Comparison of ENCODE assay signal across 13 cellular contexts in the genomic region with DNA sequence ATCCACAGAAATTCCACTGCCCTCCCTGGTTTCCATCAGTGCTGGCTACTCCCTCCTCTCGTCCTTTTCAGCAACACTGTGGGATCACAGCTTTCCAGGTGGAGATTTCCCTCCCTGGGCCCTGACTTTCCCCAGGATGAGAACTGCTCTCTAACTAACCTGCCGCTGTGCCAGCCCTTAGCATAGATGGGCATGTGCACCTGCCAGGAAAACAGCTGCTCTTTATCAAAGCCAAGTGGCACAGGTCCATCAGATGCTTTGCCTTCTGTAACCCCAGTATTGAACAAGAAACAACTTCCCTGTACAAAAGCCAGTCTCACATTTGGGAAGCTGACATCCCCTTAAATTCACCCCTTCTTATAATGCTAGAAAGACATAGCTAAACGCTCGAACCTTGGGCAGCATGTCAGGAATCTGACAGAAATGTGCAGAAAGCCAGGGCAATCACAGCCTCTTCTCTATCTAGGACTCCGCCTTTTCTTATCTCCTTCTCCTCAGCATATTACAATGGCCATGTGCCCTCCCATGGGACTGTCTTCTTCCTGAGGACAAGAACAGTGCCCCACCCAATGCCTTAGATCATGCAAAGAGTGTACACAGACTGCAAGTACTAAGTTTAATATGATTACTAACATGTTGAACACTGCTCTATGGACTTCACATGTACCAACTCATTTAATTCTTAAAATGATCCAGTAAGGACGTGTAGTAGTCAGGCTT.
DNase-seq lines count a peak whose midpoint lies in the region; TF ChIP-seq lines count a peak whose summit lies in the region.
"Had no signal": no experiment of that assay in that cellular context is flagged by ENCODE, and none has a peak within 500 bp of the region (broad histone marks: within the 10 kb centered on the region; RNA-seq: fewer than 3 reads in every experiment).

No MANE protein-coding gene starts in this region.

- DNase-seq in NCI-H1417 (lab: John Stamatoyannopoulos, UW) (peak; percentile 39 to 69 (median 41)), NCI-H1417 treated with DMSO at 0.1 percent for 48 hours (lab: John Stamatoyannopoulos, UW) (no peak), NCI-H345 (lab: John Stamatoyannopoulos, UW) (peak; percentile 81), left ventricle myocardium inferior (no peak), testis (peak; percentile 26), COLO829 (ENCODE audit: low spot score) (no peak), foreskin melanocyte (no peak), NCI-H146 (lab: John Stamatoyannopoulos, UW) (no peak)
- DNase-seq: glutamatergic neuron, kidney glomerular epithelial cell, MG63, stomach had no signal

- H3K36me3 ChIP-seq in left ventricle myocardium inferior (no peaks in the 10 kb centered on the region), testis (ENCODE audit: low read depth, missing control alignments) (no peaks in the 10 kb centered on the region)
- H3K36me3 ChIP-seq: MG63, stomach had no signal

- 56 to 61% methylated on average over 6 of the region's 6 CpGs for WGBS in testis, 2 donors

- intact Hi-C loops in left ventricle myocardium inferior (cut with micrococcal nuclease): no loop called here
- intact Hi-C loops in testis (cut with DNase I; ENCODE audit: low total_unique reads): no loop called here

- H3K9me3 ChIP-seq in left ventricle myocardium inferior (replicated peaks) (no peaks in the 10 kb centered on the region), testis (no peaks in the 10 kb centered on the region)
- H3K9me3 ChIP-seq: A549, MG63, stomach had no signal

- H3K4me1 ChIP-seq in left ventricle myocardium inferior (peaks cover 27% of the 10 kb centered on the region), testis (no peaks in the 10 kb centered on the region)

- H3K27me3 ChIP-seq in left ventricle myocardium inferior (ENCODE audit: low read depth) (no peaks in the 10 kb centered on the region), testis (no peaks in the 10 kb centered on the region)
- H3K27me3 ChIP-seq: MG63, stomach had no signal

- TF ChIP-seq POLR2A in testis (IDR thresholded peaks at IDR 0.05): no peak

- H3K27ac ChIP-seq in left ventricle myocardium inferior (replicated peaks) (peak overlapping the region; percentile 66), testis (no peak overlapping the region)
- H3K27ac ChIP-seq: A549, stomach had no signal

- H3K4me3 ChIP-seq in left ventricle myocardium inferior (no peak overlapping the region), testis (no peak overlapping the region)
- H3K4me3 ChIP-seq: A549, MG63, stomach had no signal

- no peak for TF ChIP-seq CTCF in left ventricle myocardium inferior (IDR thresholded peaks at IDR 0.05; ENCODE audit: borderline replicate concordance)
- TF ChIP-seq CTCF in testis (IDR thresholded peaks at IDR 0.05): no peak

Comparison
In these comparisons a context has a peak if more than half of its experiments do, and no peak if none do; other contexts are left out.
1. DNase-seq: peak in NCI-H1417 (3 of 3), NCI-H345 (single experiment) and testis (single experiment); none in NCI-H1417 treated with DMSO at 0.1 percent for 48 hours (single experiment), left ventricle myocardium inferior (single experiment), COLO829 (single experiment), foreskin melanocyte (single experiment) and NCI-H146 (single experiment).